8 cellular contexts compared by ENCODE assay signal in the genomic region with DNA sequence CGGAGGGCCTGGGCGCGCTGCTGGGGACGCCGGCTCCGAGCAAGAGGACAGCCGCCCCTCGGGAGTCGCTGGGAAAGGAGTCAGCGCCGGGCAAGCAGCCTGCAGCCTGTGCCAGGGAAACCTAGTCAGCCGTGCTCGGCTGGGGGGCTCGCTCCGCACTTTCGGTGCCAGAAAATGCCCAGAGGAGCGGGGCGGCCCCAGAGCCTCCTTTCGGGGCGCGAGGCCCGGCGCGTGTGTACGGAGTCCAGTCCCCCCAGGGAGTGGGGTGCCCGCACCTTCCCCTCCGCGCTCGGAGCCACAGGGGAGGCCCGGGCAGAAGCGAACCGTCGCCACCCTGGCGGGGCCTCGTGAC.
A peak's percentile ranks its signal among the peaks of the same experiment; 100 is the strongest.
DNase-seq lines count a peak whose midpoint lies in the region; ATAC-seq and TF ChIP-seq lines count a peak whose summit lies in the region.

No MANE protein-coding gene starts in this region.

- H3K4me3 ChIP-seq in GM12864 (ENCODE audit: low read depth, low read length) = peak overlapping the region; percentile 74

- intact Hi-C loops in activated CD8-positive, alpha-beta T cell treated with anti-CD3 and anti-CD28 coated beads for 36 hours (cut with micrococcal nuclease) = no loop called here
- intact Hi-C loops in sciatic nerve (cut with DNase I) = no loop called here

- H3K27me3 Mint-ChIP-seq in activated CD8-positive, alpha-beta T cell treated with anti-CD3 and anti-CD28 coated beads for 36 hours = no peaks in the 10 kb centered on the region

- no peak for TF ChIP-seq CTCF in GM12864 (IDR thresholded peaks at IDR 0.05; ENCODE audit: low read depth, low read length, missing control alignments)
- no peak for TF ChIP-seq CTCF in activated CD8-positive, alpha-beta T cell treated with anti-CD3 and anti-CD28 coated beads for 36 hours (IDR thresholded peaks at IDR 0.05)

- ATAC-seq in HG02870 (IDR thresholded peaks at IDR 0.05; ENCODE audit: unreplicated experiment) (peak; percentile 16), sciatic nerve (peak; percentile 41), HG03039 (IDR thresholded peaks at IDR 0.05; ENCODE audit: unreplicated experiment) (no peak), HG03469 (IDR thresholded peaks at IDR 0.05; ENCODE audit: unreplicated experiment) (no peak)
- ATAC-seq in activated CD8-positive, alpha-beta T cell treated with anti-CD3 and anti-CD28 coated beads for 36 hours = peak; percentile 5

- peaks cover 29% of the 10 kb centered on the region for H3K4me1 Mint-ChIP-seq in activated CD8-positive, alpha-beta T cell treated with anti-CD3 and anti-CD28 coated beads for 36 hours (ENCODE audit: low read depth)

- DNase-seq in GM12864 (ENCODE audit: low read depth) = no peak
- no peak for DNase-seq in activated CD8-positive, alpha-beta T cell treated with anti-CD3 and anti-CD28 coated beads for 36 hours
- DNase-seq in hepatic stellate cell (ENCODE audit: low spot score) = peak; percentile 60
- DNase-seq in sciatic nerve (ENCODE audit: low spot score) = no peak
- DNase-seq in NCI-H1930 (lab: John Stamatoyannopoulos, UW) = no peak

- POLR2A ChIA-PET in activated CD8-positive, alpha-beta T cell treated with anti-CD3 and anti-CD28 coated beads for 36 hours (lab: Charles Lee) = interaction anchor here (1.3 to 1.9 kb wide), 2 partner anchors 146 to 188 kb away, joined by 4 to 7 read pairs; a partner anchor contains a TSS

- H3K4me3 Mint-ChIP-seq in activated CD8-positive, alpha-beta T cell treated with anti-CD3 and anti-CD28 coated beads for 36 hours = peak overlapping the region; percentile 93

- no peak overlapping the region for H3K27ac Mint-ChIP-seq in activated CD8-positive, alpha-beta T cell treated with anti-CD3 and anti-CD28 coated beads for 36 hours

- H3K9me3 Mint-ChIP-seq in activated CD8-positive, alpha-beta T cell treated with anti-CD3 and anti-CD28 coated beads for 36 hours = no peaks in the 10 kb centered on the region

- H3K36me3 Mint-ChIP-seq in activated CD8-positive, alpha-beta T cell treated with anti-CD3 and anti-CD28 coated beads for 36 hours (ENCODE audit: low read depth) = peaks cover 2% of the 10 kb centered on the region

- CTCF ChIA-PET in activated CD8-positive, alpha-beta T cell treated with anti-CD3 and anti-CD28 coated beads for 36 hours (lab: Charles Lee) = interaction anchor here (1.0 to 1.4 kb wide), 2 partner anchors 20 to 243 kb away, joined by 4 read pairs; no protein-coding TSS in a partner anchor

Comparison
In these comparisons a context has a peak if more than half of its experiments do, and no peak if none do; other contexts are left out.
1. ATAC-seq: peak in HG02870 (single experiment), activated CD8-positive, alpha-beta T cell treated with anti-CD3 and anti-CD28 coated beads for 36 hours (single experiment) and sciatic nerve (single experiment); none in HG03039 (single experiment) and HG03469 (single experiment).